Comparison of ENCODE assay signal across 11 cellular contexts in genomic region chr4:85828295-85828910, GRCh38.
A peak's percentile ranks its signal among the peaks of the same experiment; 100 is the strongest.
DNase-seq lines count a peak whose midpoint lies in the region; ATAC-seq, FAIRE-seq and TF ChIP-seq lines count a peak whose summit lies in the region.
"Had no signal": no experiment of that assay in that cellular context is flagged by ENCODE, and none has a peak within 500 bp of the region (broad histone marks: within the 10 kb centered on the region; RNA-seq: fewer than 3 reads in every experiment).

No MANE protein-coding gene starts in this region.

- no peak for TF ChIP-seq CTCF in glutamatergic neuron (IDR thresholded peaks at IDR 0.05; ENCODE audit: partially characterized antibody, unreplicated experiment)

- no peak for ATAC-seq in GM19452 (IDR thresholded peaks at IDR 0.05; ENCODE audit: unreplicated experiment)
- no peak for ATAC-seq in HG03378 (IDR thresholded peaks at IDR 0.05; ENCODE audit: unreplicated experiment)

- H3K27me3 ChIP-seq in adipocyte (replicated peaks; ENCODE audit: control insufficient read depth, insufficient read depth, low read length) = no peaks in the 10 kb centered on the region

- peaks cover 3% of the 10 kb centered on the region for H3K27me3 Mint-ChIP-seq in glutamatergic neuron (ENCODE audit: unreplicated experiment)

- peaks cover 19% of the 10 kb centered on the region for H3K4me1 Mint-ChIP-seq in glutamatergic neuron (ENCODE audit: low read depth, unreplicated experiment)

- peaks cover 4% of the 10 kb centered on the region for H3K9me3 Mint-ChIP-seq in glutamatergic neuron (ENCODE audit: unreplicated experiment)

- no peaks in the 10 kb centered on the region for H3K9me3 ChIP-seq in adipocyte (ENCODE audit: control insufficient read depth, low read length)

- H3K4me3 ChIP-seq in adipocyte (ENCODE audit: low read length) = peak overlapping the region; percentile 77
- H3K4me3 ChIP-seq: lung had no signal

- in situ Hi-C loops in G401 (cut with HindIII; ENCODE audit: low sequenced_read_pairs) = no loop called here

- DNase-seq in adipocyte (ENCODE audit: low read depth) (peak; percentile 64), glutamatergic neuron (no peak), retina (peak; percentile 44), G401 (ENCODE audit: low spot score) (no peak)
- DNase-seq in activated CD4-positive, CD25-positive, alpha-beta regulatory T cell treated with anti-CD3 and anti-CD28 coated beads, Interleukin-2, amount 50 U/mL, for 72 hours = no peak
- DNase-seq: MM.1S; stimulated activated CD4-positive, alpha-beta T cell treated with anti-CD3 and anti-CD28 coated beads, Interleukin-4, amount 100 ng/mL, for 24 hours had no signal

- H3K36me3 Mint-ChIP-seq in glutamatergic neuron (ENCODE audit: unreplicated experiment) = no peaks in the 10 kb centered on the region

- H3K27ac Mint-ChIP-seq in glutamatergic neuron (ENCODE audit: unreplicated experiment) = peak overlapping the region; percentile 85

- peak overlapping the region; percentile 67 for H3K9ac ChIP-seq in adipocyte (ENCODE audit: low read length)

- peak; percentile 33 for FAIRE-seq in G401.6 (lab: Jason Lieb, UNC)

- no peak overlapping the region for H3K4me3 Mint-ChIP-seq in glutamatergic neuron (ENCODE audit: unreplicated experiment)

- H3K4me1 ChIP-seq in adipocyte (ENCODE audit: control insufficient read depth, insufficient read depth, low read length) = peaks cover 56% of the 10 kb centered on the region

- no peaks in the 10 kb centered on the region for H3K36me3 ChIP-seq in adipocyte (ENCODE audit: control insufficient read depth, insufficient read depth, low read length, severe bottlenecking)

Comparison
In these comparisons a context has a peak if more than half of its experiments do, and no peak if none do; other contexts are left out.
1. DNase-seq: peak in adipocyte (single experiment) and retina (single experiment); none in glutamatergic neuron (single experiment), activated CD4-positive, CD25-positive, alpha-beta regulatory T cell treated with anti-CD3 and anti-CD28 coated beads, Interleukin-2, amount 50 U/mL, for 72 hours (single experiment) and G401 (single experiment).